Comparison of ENCODE assay signal across 18 cellular contexts in genomic region chr1:152585586-152585985, GRCh38. TPM values are rescaled to one million over a fixed set of nuclear protein-coding genes. Genes with fewer than 3 reads are reported as not detected.
A peak's percentile ranks its signal among the peaks of the same experiment; 100 is the strongest.
DNase-seq lines count a peak whose midpoint lies in the region; ATAC-seq, FAIRE-seq and TF ChIP-seq lines count a peak whose summit lies in the region.
"Had no signal": no experiment of that assay in that cellular context is flagged by ENCODE, and none has a peak within 500 bp of the region (broad histone marks: within the 10 kb centered on the region; RNA-seq: fewer than 3 reads in every experiment).

No MANE protein-coding gene starts in this region.

- no peak overlapping the region for H3K4ac ChIP-seq in neuronal stem cell (ENCODE audit: low read length)

- no peak overlapping the region for H3K23ac ChIP-seq in neuronal stem cell (ENCODE audit: low read depth, low read length, poor library complexity)

- no peak overlapping the region for H2BK15ac ChIP-seq in neuronal stem cell (ENCODE audit: low read length)

- no peak overlapping the region for H2BK120ac ChIP-seq in neuronal stem cell (ENCODE audit: low read depth, low read length)

- H3K36me3 ChIP-seq in OCI-LY3 (replicated peaks; ENCODE audit: low read depth, low read length) (no peaks in the 10 kb centered on the region), kidney epithelial cell (ENCODE audit: control insufficient read depth, insufficient read depth, low read length) (no peaks in the 10 kb centered on the region), neuronal stem cell (replicated peaks in 1 of 2; ENCODE audit: control insufficient read depth in 2 of 2, insufficient read depth in 2 of 2, low read length in 2 of 2) (no peaks in the 10 kb centered on the region)
- H3K36me3 ChIP-seq: BLaER1 had no signal

- H2BK5ac ChIP-seq in neuronal stem cell (ENCODE audit: low read length) = no peak overlapping the region

- H3K79me1 ChIP-seq in neuronal stem cell (ENCODE audit: low read depth, low read length) = no peaks in the 10 kb centered on the region

- H3K4me1 ChIP-seq in OCI-LY3 (ENCODE audit: low read length) = no peaks in the 10 kb centered on the region
- no peaks in the 10 kb centered on the region for H3K4me1 ChIP-seq in neuronal stem cell (ENCODE audit: control insufficient read depth in 2 of 2, insufficient read depth in 1 of 2, low read depth in 1 of 2, low read length in 2 of 2)
- H3K4me1 ChIP-seq: BLaER1 had no signal

- H3K14ac ChIP-seq in neuronal stem cell (ENCODE audit: low read length) = no peak overlapping the region

- H3K4me3 ChIP-seq in GM12865 (ENCODE audit: low read depth, low read length) = no peak overlapping the region
- H3K4me3 ChIP-seq in OCI-LY3 (ENCODE audit: low read length) = no peak overlapping the region
- no peak overlapping the region for H3K4me3 ChIP-seq in kidney epithelial cell (ENCODE audit: low read depth, low read length)
- no peak overlapping the region for H3K4me3 ChIP-seq in neuronal stem cell (ENCODE audit: low read length in 2 of 2)
- H3K4me3 ChIP-seq: BLaER1, GM23338 had no signal

- TF ChIP-seq POLR2A in GM12891 (IDR thresholded peaks at IDR 0.05; ENCODE audit: low read depth, low read length) = no peak

- H3K18ac ChIP-seq in neuronal stem cell (ENCODE audit: low read length) = no peak overlapping the region

- no peaks in the 10 kb centered on the region for H4K20me1 ChIP-seq in OCI-LY3 (ENCODE audit: insufficient read depth, low read length)
- H4K20me1 ChIP-seq: BLaER1 had no signal

- H3K9me3 ChIP-seq in OCI-LY3 (ENCODE audit: insufficient read depth, low read length) = no peaks in the 10 kb centered on the region
- H3K9me3 ChIP-seq in neuronal stem cell (replicated peaks in 1 of 2; ENCODE audit: control insufficient read depth in 2 of 2, insufficient read depth in 1 of 2, low read depth in 1 of 2, low read length in 2 of 2) = peaks cover 0 to under 1% of the 10 kb centered on the region in 2 donors
- H3K9me3 ChIP-seq: BLaER1 had no signal

- H4K8ac ChIP-seq in neuronal stem cell (ENCODE audit: low read depth, low read length) = no peak overlapping the region

- no CpG with 5 or more reads among the region's 1 CpG for WGBS in neuronal stem cell (ENCODE audit: extremely low coverage in 2 of 2, insufficient read length in 2 of 2, insufficient replicate concordance in 1 of 2), 2 donors

- H3K79me2 ChIP-seq in OCI-LY3 (ENCODE audit: low read length) = no peaks in the 10 kb centered on the region

- H3K27ac ChIP-seq in OCI-LY3 (ENCODE audit: low read length) (no peak overlapping the region), neuronal stem cell (replicated peaks; ENCODE audit: low read length) (no peak overlapping the region)
- H3K27ac ChIP-seq: BLaER1 had no signal

- H2AK5ac ChIP-seq in neuronal stem cell (ENCODE audit: low read depth, low read length) = no peak overlapping the region

- DNase-seq in GM12865 (ENCODE audit: low read depth) (peak; percentile 6), HCEC 1CT (peak; percentile 6), kidney epithelial cell (ENCODE audit: low read depth) (no peak), GM12891 (ENCODE audit: insufficient read length, low spot score) (no peak), neuronal stem cell (ENCODE audit: low spot score) (no peak)
- DNase-seq: Kasumi-1, NCI-H1092 treated with DMSO at 0.1 percent for 48 hours, NCI-H1694 treated with DMSO at 0.1 percent for 48 hours, NCI-H69, SIG-M5, T-helper 2 cell had no signal

- no peaks in the 10 kb centered on the region for H3K27me3 ChIP-seq in OCI-LY3 (ENCODE audit: low read depth, low read length)
- H3K27me3 ChIP-seq in kidney epithelial cell (ENCODE audit: control insufficient read depth, insufficient read depth, low read length) = no peaks in the 10 kb centered on the region
- H3K27me3 ChIP-seq in neuronal stem cell (ENCODE audit: control insufficient read depth in 3 of 3, insufficient read depth in 3 of 3, low read depth in 1 of 3, low read length in 3 of 3) = no peaks in the 10 kb centered on the region
- H3K27me3 ChIP-seq: BLaER1 had no signal

- TF ChIP-seq CTCF in GM12865 (IDR thresholded peaks at IDR 0.05; ENCODE audit: insufficient read depth, low read depth, low read length, missing control alignments) = peak; percentile 32
- TF ChIP-seq CTCF in OCI-LY3 (IDR thresholded peaks at IDR 0.05; ENCODE audit: low read depth, low read length) = peak; percentile 32
- peak; percentile 30 for TF ChIP-seq CTCF in kidney epithelial cell (IDR thresholded peaks at IDR 0.05; ENCODE audit: insufficient read depth, low read length, poor library complexity, severe bottlenecking)

- H3K4me2 ChIP-seq in OCI-LY3 (ENCODE audit: low read length) (no peak overlapping the region), neuronal stem cell (ENCODE audit: insufficient read depth, low read length, poor library complexity, severe bottlenecking) (no peak overlapping the region)
- H3K4me2 ChIP-seq: BLaER1, GM23338 had no signal

- no peak overlapping the region for H4K91ac ChIP-seq in neuronal stem cell (ENCODE audit: low read depth, low read length, poor library complexity)

- H2BK12ac ChIP-seq in neuronal stem cell (ENCODE audit: low read length) = no peak overlapping the region

- no peak for ATAC-seq in HG02610 (IDR thresholded peaks at IDR 0.05; ENCODE audit: unreplicated experiment)
- ATAC-seq: GM23338 had no signal

- no peak overlapping the region for H2AFZ ChIP-seq in OCI-LY3 (ENCODE audit: low read depth, low read length)
- H2AFZ ChIP-seq in neuronal stem cell (ENCODE audit: low read length) = no peak overlapping the region
- H2AFZ ChIP-seq: GM23338 had no signal

- H3K9ac ChIP-seq in OCI-LY3 (ENCODE audit: low read length) (no peak overlapping the region), neuronal stem cell (ENCODE audit: low read depth, low read length, poor library complexity) (no peak overlapping the region)
- H3K9ac ChIP-seq: BLaER1 had no signal

- FAIRE-seq in GM12891 (lab: Jason Lieb, UNC) = no peak
- FAIRE-seq: GM19239, RCC 7860, TTC549 had no signal

TF ChIP-seq in GM12891, 5 proteins besides CTCF, POLR2A, EP300 and RAD21:
- TF ChIP-seq TAF1 (IDR thresholded peaks at IDR 0.05; ENCODE audit: low read depth, low read length) (no peak), POLR2AphosphoS5 (IDR thresholded peaks at IDR 0.05; ENCODE audit: low read depth, low read length) (no peak), SPI1 (IDR thresholded peaks at IDR 0.05; ENCODE audit: low read depth, low read length) (no peak), POU2F2 (IDR thresholded peaks at IDR 0.05; ENCODE audit: low read depth, low read length) (no peak), PAX5 (IDR thresholded peaks at IDR 0.05; ENCODE audit: insufficient read depth, low read length, severe bottlenecking) (no peak)

RNA-seq across cellular contexts. Expression of gene LCE3D, which starts 5.3 kb away (rescaled TPM):
- not detected in 2 replicates for total RNA-seq in kidney epithelial cell
- polyA plus RNA-seq in GM12891 (2012; ENCODE audit: low read depth, missing spikeins) = not detected
- not detected for polyA plus RNA-seq in neuronal stem cell (2013, experiment 1 of 2)
- polyA plus RNA-seq in neuronal stem cell (2013, experiment 2 of 2) = not detected
- total RNA-seq: GM23338 had no signal
- polyA plus RNA-seq: GM23338 had no signal

RNA-seq across cellular contexts. Expression of gene LCE3C, which starts 14.4 kb away (rescaled TPM):
- not detected in 2 replicates for total RNA-seq in kidney epithelial cell
- polyA plus RNA-seq in GM12891 (2012; ENCODE audit: low read depth, missing spikeins) = not detected
- not detected for polyA plus RNA-seq in neuronal stem cell (2013, experiment 1 of 2)
- polyA plus RNA-seq in neuronal stem cell (2013, experiment 2 of 2) = not detected
- total RNA-seq: GM23338 had no signal
- polyA plus RNA-seq: GM23338 had no signal

RNA-seq across cellular contexts. Expression of gene LCE3E, which starts 19.0 kb away (rescaled TPM):
- total RNA-seq in kidney epithelial cell = not detected in 2 replicates
- polyA plus RNA-seq in GM12891 (2012; ENCODE audit: low read depth, missing spikeins) = not detected
- not detected for polyA plus RNA-seq in neuronal stem cell (2013, experiment 1 of 2)
- polyA plus RNA-seq in neuronal stem cell (2013, experiment 2 of 2) = not detected
- total RNA-seq: GM23338 had no signal
- polyA plus RNA-seq: GM23338 had no signal

RNA-seq across cellular contexts. Expression of gene LCE3B, which starts 28.0 kb away (rescaled TPM):
- not detected in 2 replicates for total RNA-seq in kidney epithelial cell
- not detected for polyA plus RNA-seq in GM12891 (2012; ENCODE audit: low read depth, missing spikeins)
- not detected for polyA plus RNA-seq in neuronal stem cell (2013, experiment 1 of 2)
- not detected for polyA plus RNA-seq in neuronal stem cell (2013, experiment 2 of 2)
- total RNA-seq: GM23338 had no signal
- polyA plus RNA-seq: GM23338 had no signal

RNA-seq across cellular contexts. Expression of gene LCE3A, which starts 37.3 kb away (rescaled TPM):
- not detected in 2 replicates for total RNA-seq in kidney epithelial cell
- polyA plus RNA-seq in GM12891 (2012; ENCODE audit: low read depth, missing spikeins) = not detected
- polyA plus RNA-seq in neuronal stem cell (2013, experiment 1 of 2) = not detected
- polyA plus RNA-seq in neuronal stem cell (2013, experiment 2 of 2) = not detected
- total RNA-seq: GM23338 had no signal
- polyA plus RNA-seq: GM23338 had no signal

Comparison
In these comparisons a context has a peak if more than half of its experiments do, and no peak if none do; other contexts are left out.
1. DNase-seq: peak in GM12865 (single experiment) and HCEC 1CT (single experiment); none in kidney epithelial cell (single experiment), GM12891 (single experiment) and neuronal stem cell (single experiment).
2. Peak in every context shown above with its lines, with median percentiles within 50 percentile points of each other: CTCF ChIP-seq.